ENCODE assay signal across 25 cellular contexts in genomic region chr12:93664573-93665138, GRCh38. TPM values are rescaled to one million over a fixed set of nuclear protein-coding genes. Genes with fewer than 3 reads are reported as not detected.
A peak's percentile ranks its signal among the peaks of the same experiment; 100 is the strongest.
DNase-seq lines count a peak whose midpoint lies in the region; ATAC-seq, FAIRE-seq and TF ChIP-seq lines count a peak whose summit lies in the region.
"Had no signal": no experiment of that assay in that cellular context is flagged by ENCODE, and none has a peak within 500 bp of the region (broad histone marks: within the 10 kb centered on the region; RNA-seq: fewer than 3 reads in every experiment).

No MANE protein-coding gene starts in this region.

- H3K4me3 ChIP-seq in breast epithelium (no peak overlapping the region), bronchial epithelial cell (ENCODE audit: low read depth, low read length) (no peak overlapping the region), pancreas (no peak overlapping the region)
- H3K4me3 ChIP-seq: hepatocyte, lower lobe of right lung, right atrium auricular region, vagina had no signal

- WGBS in pancreas, 2 donors: 75% methylated on average over 2 of the region's 2 CpGs

- intact Hi-C loops in MCF 10A (cut with micrococcal nuclease): no loop called here
- intact Hi-C loops in breast epithelium (cut with DNase I; ENCODE audit: low total_unique reads): no loop called here
- intact Hi-C loops in Calu3 (cut with micrococcal nuclease; ENCODE audit: unreplicated experiment): no loop called here
- intact Hi-C loops in pancreas (cut with DNase I): no loop called here

- POLR2A ChIA-PET in MCF 10A (lab: Yijun Ruan, JAX): interaction anchor here (0.6 kb wide), 1 partner anchor 74 kb away, joined by 3 read pairs; no protein-coding TSS in a partner anchor

- peak; percentile 68 for DNase-seq in MCF 10A (ENCODE audit: unreplicated experiment)
- no peak for DNase-seq in breast epithelium (ENCODE audit: low spot score in 2 of 2)
- peak; percentile 76 for DNase-seq in bronchial epithelial cell (ENCODE audit: low read depth)
- peak; percentile 28 for DNase-seq in kidney tubule cell (ENCODE audit: low spot score)
- DNase-seq in Calu3: no peak
- DNase-seq in activated CD4-positive, CD25-positive, alpha-beta regulatory T cell treated with anti-CD3 and anti-CD28 coated beads, Interleukin-2, amount 50 U/mL, for 72 hours: no peak
- no peak for DNase-seq in pancreas
- DNase-seq: activated CD4-positive, CD25-positive, alpha-beta regulatory T cell; activated naive CD4-positive, alpha-beta T cell treated with anti-CD3 and anti-CD28 coated beads, Interleukin-2, amount 10 ng/mL, durations not matched to agents 7 days and 5 days; activated T-cell treated with anti-CD3 and anti-CD28 coated beads, Interleukin-2, amount 50 U/mL, for 72 hours; anterior cingulate cortex; C1 segment of cervical spinal cord; effector memory CD4-positive, alpha-beta T cell; lower lobe of right lung; NCI-H524; nucleus accumbens; stimulated activated CD8-positive, alpha-beta memory T cell treated with anti-CD3 and anti-CD28 coated beads, Interleukin-4, amount 100 ng/mL, for 48 hours; T1000 had no signal

- H3K4me1 ChIP-seq in breast epithelium: no peaks in the 10 kb centered on the region
- H3K4me1 ChIP-seq in pancreas: no peaks in the 10 kb centered on the region
- H3K4me1 ChIP-seq: lower lobe of right lung, right atrium auricular region, vagina had no signal

- no peaks in the 10 kb centered on the region for H3K36me3 ChIP-seq in breast epithelium
- H3K36me3 ChIP-seq in bronchial epithelial cell (ENCODE audit: control insufficient read depth, insufficient read depth, low read length): no peaks in the 10 kb centered on the region
- no peaks in the 10 kb centered on the region for H3K36me3 ChIP-seq in pancreas
- H3K36me3 ChIP-seq: lower lobe of right lung, right atrium auricular region, vagina had no signal

- no peak overlapping the region for H3K27ac ChIP-seq in breast epithelium
- H3K27ac ChIP-seq in pancreas: no peak overlapping the region
- H3K27ac ChIP-seq: KMS-11, lower lobe of right lung, right atrium auricular region, vagina had no signal

- H3K4me1 Mint-ChIP-seq in MCF 10A (ENCODE audit: insufficient read depth, unreplicated experiment): peaks cover 10% of the 10 kb centered on the region
- peaks cover 12% of the 10 kb centered on the region for H3K4me1 Mint-ChIP-seq in Calu3 (ENCODE audit: low read depth, unreplicated experiment)

- no peaks in the 10 kb centered on the region for H3K27me3 Mint-ChIP-seq in MCF 10A (ENCODE audit: insufficient read depth, unreplicated experiment)
- no peaks in the 10 kb centered on the region for H3K27me3 Mint-ChIP-seq in Calu3 (ENCODE audit: unreplicated experiment)
- H3K27me3 Mint-ChIP-seq: activated naive CD4-positive, alpha-beta T cell treated with anti-CD3 and anti-CD28 coated beads, Interleukin-2, amount 10 ng/mL, durations not matched to agents 7 days and 5 days had no signal

- no peak for TF ChIP-seq CTCF in MCF 10A (IDR thresholded peaks at IDR 0.05; ENCODE audit: unreplicated experiment)
- TF ChIP-seq CTCF in breast epithelium (IDR thresholded peaks at IDR 0.05): no peak
- TF ChIP-seq CTCF in bronchial epithelial cell (IDR thresholded peaks at IDR 0.05; ENCODE audit: insufficient read depth, low read length, severe bottlenecking): no peak
- TF ChIP-seq CTCF in Calu3 (IDR thresholded peaks at IDR 0.05; ENCODE audit: unreplicated experiment): no peak
- TF ChIP-seq CTCF in pancreas (IDR thresholded peaks at IDR 0.05): no peak

- ATAC-seq in GM19035 (IDR thresholded peaks at IDR 0.05; ENCODE audit: unreplicated experiment) (no peak), pancreas (no peak)
- ATAC-seq: lower lobe of right lung had no signal

- H3K27me3 ChIP-seq in breast epithelium: no peaks in the 10 kb centered on the region
- no peaks in the 10 kb centered on the region for H3K27me3 ChIP-seq in bronchial epithelial cell (ENCODE audit: control insufficient read depth, insufficient read depth, low read length)
- no peaks in the 10 kb centered on the region for H3K27me3 ChIP-seq in pancreas
- H3K27me3 ChIP-seq: hepatocyte, right atrium auricular region, vagina had no signal

- CTCF ChIA-PET in MCF 10A (lab: Yijun Ruan, JAX) (no interaction called here), Calu3 (lab: Charles Lee) (no interaction called here)

- H3K9me3 Mint-ChIP-seq in MCF 10A (ENCODE audit: unreplicated experiment): peaks cover 22% of the 10 kb centered on the region
- peaks cover 8% of the 10 kb centered on the region for H3K9me3 Mint-ChIP-seq in Calu3 (ENCODE audit: low read depth, unreplicated experiment)

- FAIRE-seq in bronchial epithelial cell (lab: Jason Lieb, UNC): no peak
- FAIRE-seq in pancreas (lab: Jason Lieb, UNC): no peak
- FAIRE-seq: A204.1, G401.6 had no signal

- peaks cover 0 to 3% of the 10 kb centered on the region in 2 donors for H3K9me3 ChIP-seq in breast epithelium
- no peaks in the 10 kb centered on the region for H3K9me3 ChIP-seq in pancreas
- H3K9me3 ChIP-seq: lower lobe of right lung, vagina had no signal

- peak overlapping the region; percentile 28 for H3K27ac Mint-ChIP-seq in MCF 10A (ENCODE audit: low read depth, unreplicated experiment)
- no peak overlapping the region for H3K27ac Mint-ChIP-seq in Calu3 (ENCODE audit: unreplicated experiment)
- H3K27ac Mint-ChIP-seq: activated naive CD4-positive, alpha-beta T cell treated with anti-CD3 and anti-CD28 coated beads, Interleukin-2, amount 10 ng/mL, durations not matched to agents 7 days and 5 days; activated T-cell treated with anti-CD3 and anti-CD28 coated beads, Interleukin-2, amount 50 U/mL, for 72 hours had no signal

- no peaks in the 10 kb centered on the region for H3K36me3 Mint-ChIP-seq in MCF 10A (ENCODE audit: insufficient read depth, unreplicated experiment)
- H3K36me3 Mint-ChIP-seq in Calu3 (ENCODE audit: insufficient read depth, unreplicated experiment): no peaks in the 10 kb centered on the region

- H3K4me3 Mint-ChIP-seq in MCF 10A (ENCODE audit: unreplicated experiment) (no peak overlapping the region), Calu3 (ENCODE audit: low read depth, unreplicated experiment) (no peak overlapping the region)
- H3K4me3 Mint-ChIP-seq: activated naive CD4-positive, alpha-beta T cell treated with anti-CD3 and anti-CD28 coated beads, Interleukin-2, amount 10 ng/mL, durations not matched to agents 7 days and 5 days; activated T-cell treated with anti-CD3 and anti-CD28 coated beads, Interleukin-2, amount 50 U/mL, for 72 hours had no signal

- no peak for TF ChIP-seq POLR2A in breast epithelium (IDR thresholded peaks at IDR 0.05)

- no TSS peak for BruUV-seq in MCF 10A (replicated peaks; lab: Mats Ljungman, UMichigan)
- no TSS peak for BruUV-seq in Calu3 (replicated peaks; lab: Mats Ljungman, UMichigan)

RNA-seq across cellular contexts. Expression of gene CRADD, which starts 12.5 kb away (rescaled TPM):
- total RNA-seq in MCF 10A (2022) (15.4 and 17.1 TPM in 2 replicates), breast epithelium (10 to 100 TPM; 24.0 to 49.8 (median 44.2) TPM), bronchial epithelial cell (11.8 and 15.4 TPM in 2 replicates), Calu3 (2022) (9.3 and 10.1 TPM in 2 replicates), pancreas (10 to 100 TPM in 2 of 6 donors, 1 to 10 TPM in 4; 7.6 to 11.7 (median 9.2) TPM)
- 10 to 100 TPM in 1 of 2 donors, 1 to 10 TPM in 1; 5.3 to 12.3 TPM for polyA plus RNA-seq in pancreas

Comparison
In these comparisons a context has a peak if more than half of its experiments do, and no peak if none do; other contexts are left out.
1. DNase-seq: peak in MCF 10A (single experiment), bronchial epithelial cell (single experiment) and kidney tubule cell (single experiment); none in breast epithelium (0 of 2), Calu3 (single experiment), activated CD4-positive, CD25-positive, alpha-beta regulatory T cell treated with anti-CD3 and anti-CD28 coated beads, Interleukin-2, amount 50 U/mL, for 72 hours (single experiment) and pancreas (0 of 6).